18 cellular contexts compared by ENCODE assay signal in genomic region chr9:138011951-138012500, GRCh38.
"Had no signal": no experiment of that assay in that cellular context is flagged by ENCODE, and none has a peak within 500 bp of the region (broad histone marks: within the 10 kb centered on the region; RNA-seq: fewer than 3 reads in every experiment).

No MANE protein-coding gene starts in this region.

- H3K36me3 Mint-ChIP-seq: naive thymus-derived CD4-positive, alpha-beta T cell; neural progenitor cell; stimulated activated memory B cell treated with anti-CD40 and anti-IgM and Interleukin-4, amounts not matched to agents 10 μg/mL and 1 μg/mL and 100 μg/mL, for 72 hours had no signal

- H3K27me3 Mint-ChIP-seq: stimulated activated naive CD8-positive, alpha-beta T cell treated with anti-CD3 and anti-CD28 coated beads, Interleukin-15, Interleukin-2, amounts not matched to agents 100 ng/mL and 50 ng/mL, for 24 hours had no signal

- H3K9me3 Mint-ChIP-seq: naive thymus-derived CD4-positive, alpha-beta T cell; neural progenitor cell; stimulated activated memory B cell treated with anti-CD40 and anti-IgM and Interleukin-4, amounts not matched to agents 10 μg/mL and 1 μg/mL and 100 μg/mL, for 72 hours; stimulated activated naive CD8-positive, alpha-beta T cell treated with anti-CD3 and anti-CD28 coated beads, Interleukin-15, Interleukin-2, amounts not matched to agents 100 ng/mL and 50 ng/mL, for 24 hours had no signal

- ATAC-seq: esophagus mucosa; left cardiac atrium; naive thymus-derived CD4-positive, alpha-beta T cell; right cardiac atrium; stimulated activated memory B cell treated with anti-CD40 and anti-IgM and Interleukin-4, amounts not matched to agents 10 μg/mL and 1 μg/mL and 100 μg/mL, for 72 hours had no signal

- H3K4me1 Mint-ChIP-seq: stimulated activated memory B cell treated with anti-CD40 and anti-IgM and Interleukin-4, amounts not matched to agents 10 μg/mL and 1 μg/mL and 100 μg/mL, for 72 hours had no signal

- H3K27ac Mint-ChIP-seq: naive thymus-derived CD4-positive, alpha-beta T cell; stimulated activated memory B cell treated with anti-CD40 and anti-IgM and Interleukin-4, amounts not matched to agents 10 μg/mL and 1 μg/mL and 100 μg/mL, for 72 hours; stimulated activated naive CD8-positive, alpha-beta T cell treated with anti-CD3 and anti-CD28 coated beads, Interleukin-15, Interleukin-2, amounts not matched to agents 100 ng/mL and 50 ng/mL, for 24 hours had no signal

- DNase-seq: cortex of kidney; effector CD8-positive, alpha-beta T cell; kidney; left cardiac atrium; left ventricle myocardium inferior; mesendoderm; naive thymus-derived CD4-positive, alpha-beta T cell; nucleus accumbens; ovary; right cardiac atrium; stimulated activated CD4-positive, alpha-beta T cell treated with anti-CD3 and anti-CD28 coated beads, Interleukin-15, amount 100 ng/mL, for 24 hours; stimulated activated CD4-positive, alpha-beta T cell treated with anti-CD3 and anti-CD28 coated beads, Interleukin-1b, Interleukin-23, amount 100 ng/mL, for 48 hours; stimulated activated CD4-positive, alpha-beta T cell treated with anti-CD3 and anti-CD28 coated beads, Interleukin-4, amount 100 ng/mL, for 24 hours; tibial artery had no signal

- H3K4me3 Mint-ChIP-seq: naive thymus-derived CD4-positive, alpha-beta T cell; neural progenitor cell; stimulated activated memory B cell treated with anti-CD40 and anti-IgM and Interleukin-4, amounts not matched to agents 10 μg/mL and 1 μg/mL and 100 μg/mL, for 72 hours; stimulated activated naive CD8-positive, alpha-beta T cell treated with anti-CD3 and anti-CD28 coated beads, Interleukin-15, Interleukin-2, amounts not matched to agents 100 ng/mL and 50 ng/mL, for 24 hours had no signal
